ENCODE assay signal across 8 cellular contexts in the genomic region with DNA sequence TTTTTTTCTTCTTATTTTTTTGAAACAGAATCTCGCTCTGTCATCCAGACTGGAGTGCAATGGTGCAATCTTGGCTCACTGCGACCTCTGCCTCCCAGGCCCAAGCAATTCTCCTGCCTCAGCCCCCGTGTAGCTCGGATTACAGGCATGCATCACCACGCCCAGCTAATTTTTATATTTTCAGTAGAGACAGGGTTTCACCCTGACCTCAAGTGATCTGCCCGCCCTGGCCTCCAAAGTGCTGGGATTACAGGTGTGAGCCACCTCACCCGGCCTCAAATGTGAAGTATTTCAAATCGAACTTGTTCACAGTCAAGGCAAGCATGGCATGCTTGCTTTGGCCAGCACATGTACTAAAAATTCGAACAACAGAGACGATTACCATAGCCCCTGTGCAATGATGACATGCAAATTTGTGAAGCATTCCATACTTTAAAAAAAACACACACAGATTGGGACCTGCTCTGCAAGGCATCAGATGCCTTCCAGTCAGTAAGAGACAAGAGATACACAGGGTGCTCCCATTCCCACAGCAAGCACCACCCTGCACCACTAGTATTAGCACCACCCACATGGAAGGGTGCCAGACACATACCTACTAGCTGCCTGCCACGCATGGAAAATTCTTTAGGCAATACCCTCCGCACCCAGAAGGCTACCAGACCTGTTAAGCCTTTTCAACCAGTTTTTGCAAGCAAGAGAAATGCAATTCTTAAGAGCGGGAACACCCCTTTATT. TPM values are rescaled to one million over a fixed set of nuclear protein-coding genes. Genes with fewer than 3 reads are reported as not detected.
DNase-seq lines count a peak whose midpoint lies in the region; ATAC-seq and TF ChIP-seq lines count a peak whose summit lies in the region.

No MANE protein-coding gene starts in this region.

- H3K4me3 Mint-ChIP-seq in brain: peak overlapping the region; percentile 42 to 73 (median 65)

- H3K9me3 ChIP-seq in thyroid gland: no peaks in the 10 kb centered on the region

- H3K9ac ChIP-seq in KMS-11: peak overlapping the region; percentile 35; the same call in 1 of the 2 replicates

- POLR2A ChIA-PET in GM10248 (lab: Yijun Ruan, JAX): no interaction called here

- ATAC-seq in left lobe of liver (peak; percentile 45), GM19397 (IDR thresholded peaks at IDR 0.05; ENCODE audit: unreplicated experiment) (no peak)

- peak; percentile 68 for DNase-seq in COR-L47 (lab: John Stamatoyannopoulos, UW)
- no peak for DNase-seq in left lobe of liver (ENCODE audit: low spot score)
- peak; percentile 74 to 78 for DNase-seq in thyroid gland
- no peak for DNase-seq in activated effector memory CD4-positive, alpha-beta T cell treated with Interleukin-2 at 50 U/mL for 16 hours
- DNase-seq in GM10248 (ENCODE audit: extremely low spot score): no peak

- TF ChIP-seq CTCF in KMS-11 (conservative IDR thresholded peaks at IDR 0.05; ENCODE audit: low read depth, low read length): no peak
- no peak for TF ChIP-seq CTCF in brain (conservative IDR thresholded peaks at IDR 0.05)
- TF ChIP-seq CTCF in thyroid gland (IDR thresholded peaks at IDR 0.05): peak in 2 of 6 experiments; percentile 6 to 27
- no peak for TF ChIP-seq CTCF in GM10248 (IDR thresholded peaks at IDR 0.05; ENCODE audit: control extremely low read depth, extremely low read depth, low read depth, missing control alignments)

- 41 to 48% methylated on average over 13 of the region's 13 CpGs for WGBS in thyroid gland, 2 donors

- H3K27me3 Mint-ChIP-seq in brain: no peaks in the 10 kb centered on the region

- peak overlapping the region; percentile 54 to 96 (median 86) for H3K27ac Mint-ChIP-seq in brain

- no peaks in the 10 kb centered on the region for H3K36me3 ChIP-seq in KMS-11 (ENCODE audit: insufficient read depth)
- no peaks in the 10 kb centered on the region for H3K36me3 ChIP-seq in thyroid gland

- peaks cover 10% of the 10 kb centered on the region for H3K36me3 Mint-ChIP-seq in brain

- no peak for TF ChIP-seq POLR2A in thyroid gland (IDR thresholded peaks at IDR 0.05)

- CTCF ChIA-PET in GM10248 (lab: Yijun Ruan, JAX): interaction anchor here (1.0 to 1.7 kb wide), 6 partner anchors 9 to 41 kb away, joined by 3 to 6 read pairs (median 3); no protein-coding TSS in a partner anchor

- peaks cover 93% of the 10 kb centered on the region for H3K4me1 ChIP-seq in KMS-11 (ENCODE audit: low read depth, poor library complexity, severe bottlenecking)
- peaks cover 51 to 70% of the 10 kb centered on the region in 2 donors for H3K4me1 ChIP-seq in thyroid gland

- peaks cover 67% of the 10 kb centered on the region for H4K20me1 ChIP-seq in KMS-11 (ENCODE audit: insufficient read depth)

- peaks cover 90% of the 10 kb centered on the region for H3K4me1 Mint-ChIP-seq in brain

- H3K27me3 ChIP-seq in KMS-11 (ENCODE audit: insufficient read depth, low read depth): no peaks in the 10 kb centered on the region
- H3K27me3 ChIP-seq in thyroid gland: no peaks in the 10 kb centered on the region

- peak overlapping the region; percentile 77 for H3K27ac ChIP-seq in KMS-11
- peak overlapping the region; percentile 13 to 37 (median 36) for H3K27ac ChIP-seq in thyroid gland

- no peak overlapping the region for H3K4me3 ChIP-seq in KMS-11 (IDR thresholded peaks at IDR 0.05; ENCODE audit: insufficient read depth, low read depth, low read length)
- no peak overlapping the region for H3K4me3 ChIP-seq in thyroid gland (replicated peaks in 1 of 3)

- H3K4me2 ChIP-seq in KMS-11: peak overlapping the region; percentile 91

- intact Hi-C loops in thyroid gland (cut with DNase I): no loop called here

- no peaks in the 10 kb centered on the region for H3K9me3 Mint-ChIP-seq in brain

- H3K79me2 ChIP-seq in KMS-11 (ENCODE audit: insufficient read depth, low read depth): peaks cover 100% of the 10 kb centered on the region

- no peak overlapping the region for H2AFZ ChIP-seq in KMS-11 (ENCODE audit: low read depth)

RNA-seq across cellular contexts. Expression of gene ANKRD11, which starts 47.2 kb away (rescaled TPM):
- polyA plus RNA-seq in brain (ENCODE audit: insufficient read depth, low read depth, low replicate concordance): 53.2 TPM
- total RNA-seq in left lobe of liver (50.7 TPM), thyroid gland (10 to 100 TPM; 62.1 to 90.4 (median 75.0) TPM)

Comparison
In these comparisons a context has a peak if more than half of its experiments do, and no peak if none do; other contexts are left out.
1. DNase-seq: peak in COR-L47 (single experiment) and thyroid gland (2 of 2); none in left lobe of liver (single experiment), activated effector memory CD4-positive, alpha-beta T cell treated with Interleukin-2 at 50 U/mL for 16 hours (single experiment) and GM10248 (single experiment).